8 cellular contexts compared by ENCODE assay signal in the genomic region with DNA sequence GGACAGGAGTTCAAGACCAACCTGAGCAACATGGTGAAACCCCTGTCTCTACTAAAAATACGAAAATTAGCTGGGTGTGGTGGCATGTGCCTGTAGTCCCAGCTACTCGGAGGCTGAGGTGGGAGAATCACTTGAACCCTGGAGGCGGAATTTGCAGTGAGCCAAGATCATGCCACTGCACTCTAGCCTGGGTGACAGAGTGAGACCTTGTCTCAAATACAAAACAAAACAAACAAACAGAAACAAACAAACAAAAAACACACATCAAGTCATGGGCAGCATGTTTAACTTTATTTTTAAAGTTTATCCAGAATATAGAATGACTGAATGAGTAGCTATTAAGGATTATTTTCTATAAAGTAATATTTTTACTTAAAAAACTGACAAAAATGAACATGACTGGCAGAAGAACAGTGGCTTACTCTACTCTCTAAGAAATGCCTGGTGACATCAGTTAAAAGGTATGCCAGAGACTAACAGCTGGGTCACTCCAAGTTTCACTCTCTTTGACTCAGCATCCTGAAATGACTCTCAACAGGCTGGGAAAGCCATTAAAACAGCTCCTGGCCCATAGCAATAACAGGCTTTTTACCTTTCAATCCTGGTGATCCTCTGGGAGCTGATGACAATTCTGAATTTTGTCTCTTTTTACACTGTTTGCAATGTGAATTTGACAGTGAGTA.
DNase-seq lines count a peak whose midpoint lies in the region; ATAC-seq and TF ChIP-seq lines count a peak whose summit lies in the region.

No MANE protein-coding gene starts in this region.

- H3K36me3 ChIP-seq in ascending aorta: no peaks in the 10 kb centered on the region

- peaks cover 5 to 20% of the 10 kb centered on the region in 2 donors for H3K4me1 ChIP-seq in ascending aorta

- DNase-seq in GM04504 (ENCODE audit: low read depth) (peak; percentile 86), HPDE6-E6E7 (ENCODE audit: extremely low spot score) (peak; percentile 71), ascending aorta (ENCODE audit: low spot score in 2 of 2) (no peak), left lobe of liver (ENCODE audit: low spot score) (no peak), T-helper 9 cell (no peak), NCI-H1417 treated with DMSO at 0.1 percent for 48 hours (lab: John Stamatoyannopoulos, UW) (no peak), NCI-H526 (lab: John Stamatoyannopoulos, UW) (no peak)

- no peaks in the 10 kb centered on the region for H3K9me3 ChIP-seq in ascending aorta

- peak overlapping the region; percentile 27 to 64 for H3K27ac ChIP-seq in ascending aorta

- H3K4me3 ChIP-seq in ascending aorta: no peak overlapping the region

- TF ChIP-seq CTCF in ascending aorta (IDR thresholded peaks at IDR 0.05): no peak

- intact Hi-C loops in ascending aorta (cut with DNase I): loop anchor here (2.0 to 5.0 kb wide), 2 partner anchors 58 to 341 kb away; partner anchors contain the start of gene FBXO11

- no peaks in the 10 kb centered on the region for H3K27me3 ChIP-seq in ascending aorta

- ATAC-seq in GM21529 (IDR thresholded peaks at IDR 0.05; ENCODE audit: unreplicated experiment): peak; percentile 92
- ATAC-seq in left lobe of liver: peak; percentile 38

Comparison
In these comparisons a context has a peak if more than half of its experiments do, and no peak if none do; other contexts are left out.
1. DNase-seq: peak in GM04504 (single experiment) and HPDE6-E6E7 (single experiment); none in ascending aorta (0 of 2), left lobe of liver (single experiment), T-helper 9 cell (single experiment), NCI-H1417 treated with DMSO at 0.1 percent for 48 hours (single experiment) and NCI-H526 (0 of 2).